In the genomic region with DNA sequence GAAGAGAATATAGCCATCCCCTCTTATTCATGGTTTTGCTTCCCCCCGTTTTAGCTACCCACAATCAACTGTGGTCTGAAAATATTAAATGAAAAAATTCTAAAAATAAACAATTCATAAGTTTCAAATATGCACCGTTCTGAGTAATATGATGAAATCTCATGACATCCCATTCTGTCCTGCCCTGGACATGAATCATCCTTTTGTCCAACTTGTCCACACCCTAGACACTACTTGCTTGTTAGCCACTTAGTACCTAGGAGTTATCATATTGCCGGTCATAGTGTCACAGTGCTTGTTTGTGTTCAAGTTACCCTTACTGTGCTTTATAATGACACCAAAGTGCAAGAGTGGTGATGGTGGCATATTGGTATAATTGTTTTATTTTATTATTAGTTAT, we compare ENCODE assay signal across 27 cellular contexts.
DNase-seq lines count a peak whose midpoint lies in the region; ATAC-seq and TF ChIP-seq lines count a peak whose summit lies in the region.
"Had no signal": no experiment of that assay in that cellular context is flagged by ENCODE, and none has a peak within 500 bp of the region (broad histone marks: within the 10 kb centered on the region; RNA-seq: fewer than 3 reads in every experiment).

No MANE protein-coding gene starts in this region.

- H3K4me2 ChIP-seq in PC-9, result no peak overlapping the region
- H3K4me2 ChIP-seq: neural progenitor cell had no signal

- no peaks in the 10 kb centered on the region for H3K4me1 ChIP-seq in PC-9 (replicated peaks; ENCODE audit: insufficient read depth)
- H3K4me1 ChIP-seq: esophagus muscularis mucosa, lower lobe of right lung, neural progenitor cell, SJSA1, tibial nerve had no signal

- no peaks in the 10 kb centered on the region for H3K27me3 ChIP-seq in PC-9 (ENCODE audit: insufficient read depth, low read depth)
- H3K27me3 ChIP-seq: esophagus muscularis mucosa, neural progenitor cell, SJSA1, tibial nerve had no signal

- H3K4me3 ChIP-seq in epithelial cell of esophagus (ENCODE audit: low read length) (no peak overlapping the region), PC-9 (no peak overlapping the region)
- H3K4me3 ChIP-seq: esophagus muscularis mucosa, lower lobe of right lung, neural progenitor cell, SJSA1, tibial nerve had no signal

- no peaks in the 10 kb centered on the region for H3F3A ChIP-seq in PC-9 (ENCODE audit: insufficient read depth, low read depth)

- no peaks in the 10 kb centered on the region for H3K9me3 Mint-ChIP-seq in stimulated activated effector memory CD8-positive, alpha-beta T cell treated with anti-CD3 and anti-CD28 coated beads, Interleukin-12 subunit alpha, Interleukin-12 subunit beta, amount 100 ng/mL, for 72 hours
- H3K9me3 Mint-ChIP-seq: activated naive CD8-positive, alpha-beta T cell treated with anti-CD3 and anti-CD28 coated beads, Interleukin-2, amount 10 ng/mL, durations not matched to agents 7 days and 5 days had no signal

- no peaks in the 10 kb centered on the region for H3K9me3 ChIP-seq in PC-9 (ENCODE audit: insufficient read depth, low read depth)
- H3K9me3 ChIP-seq: esophagus muscularis mucosa, lower lobe of right lung, SJSA1 had no signal

- no peaks in the 10 kb centered on the region for H4K20me1 ChIP-seq in PC-9 (ENCODE audit: insufficient read depth)

- intact Hi-C loops in PC-9 (cut with micrococcal nuclease; ENCODE audit: unreplicated experiment), result no loop called here

- no TSS peak for BruUV-seq in PC-9 (replicated peaks; lab: Mats Ljungman, UMichigan)

- no peaks in the 10 kb centered on the region for H3K36me3 Mint-ChIP-seq in stimulated activated effector memory CD8-positive, alpha-beta T cell treated with anti-CD3 and anti-CD28 coated beads, Interleukin-12 subunit alpha, Interleukin-12 subunit beta, amount 100 ng/mL, for 72 hours
- H3K36me3 Mint-ChIP-seq: activated naive CD8-positive, alpha-beta T cell treated with anti-CD3 and anti-CD28 coated beads, Interleukin-2, amount 10 ng/mL, durations not matched to agents 7 days and 5 days; neural progenitor cell had no signal

- CTCF ChIA-PET in RWPE1 (lab: Yijun Ruan, JAX), result interaction anchor here (0.5 kb wide), 1 partner anchor 18 kb away, joined by 4 read pairs; no protein-coding TSS in a partner anchor
- CTCF ChIA-PET in PC-9 (lab: Charles Lee), result no interaction called here

- POLR2A ChIA-PET in RWPE1 (lab: Yijun Ruan, JAX; ENCODE audit: low non-redundant PET) (no interaction called here), PC-9 (lab: Charles Lee; ENCODE audit: unreplicated experiment) (no interaction called here)

- no peaks in the 10 kb centered on the region for H3K9me2 ChIP-seq in PC-9 (ENCODE audit: insufficient read depth)

- DNase-seq in HT1080 (ENCODE audit: low read depth), result peak; percentile 41
- peak; percentile 8 for DNase-seq in RWPE1 (ENCODE audit: low spot score)
- peak; percentile 46 for DNase-seq in epithelial cell of esophagus (ENCODE audit: low read depth)
- DNase-seq in stromal cell of bone marrow (ENCODE audit: low read depth), result peak; percentile 27
- DNase-seq in PC-9, result no peak
- DNase-seq in stimulated activated effector memory CD8-positive, alpha-beta T cell treated with anti-CD3 and anti-CD28 coated beads, Interleukin-12 subunit alpha, Interleukin-12 subunit beta, amount 100 ng/mL, for 72 hours (ENCODE audit: low spot score in 2 of 2), result no peak
- DNase-seq in stimulated activated naive CD4-positive, alpha-beta T cell treated with Interleukin-2 at 50 U/mL for 16 hours (lab: John Stamatoyannopoulos, UW), result no peak
- DNase-seq: activated CD4-positive, alpha-beta T cell treated with anti-CD3 and anti-CD28 coated beads for 1 hour; activated CD8-positive, alpha-beta T cell treated with anti-CD3 and anti-CD28 coated beads, Interleukin-2, amount 10 ng/mL, durations not matched to agents 7 days and 5 days; activated effector memory CD4-positive, alpha-beta T cell treated with Interleukin-2 at 50 U/mL for 16 hours; activated naive CD8-positive, alpha-beta T cell treated with anti-CD3 and anti-CD28 coated beads, Interleukin-2, amount 10 ng/mL, durations not matched to agents 7 days and 5 days; activated T-cell treated with anti-CD3 and anti-CD28 coated beads for 4 hours; DMS79 treated with DMSO at 0.1 percent for 48 hours; effector memory CD4-positive, alpha-beta T cell; H9; kidney; lower lobe of right lung; MM.1S; NCI-H1417; NCI-H2081; posterior cingulate gyrus had no signal

- ATAC-seq in stimulated activated effector memory CD8-positive, alpha-beta T cell treated with anti-CD3 and anti-CD28 coated beads, Interleukin-12 subunit alpha, Interleukin-12 subunit beta, amount 100 ng/mL, for 72 hours, result no peak
- ATAC-seq: activated CD8-positive, alpha-beta T cell treated with anti-CD3 and anti-CD28 coated beads, Interleukin-2, amount 10 ng/mL, durations not matched to agents 7 days and 5 days; lower lobe of right lung; sciatic nerve had no signal

- no peak overlapping the region for H2AFZ ChIP-seq in PC-9
- H2AFZ ChIP-seq: neural progenitor cell had no signal

- H3K27ac ChIP-seq in RWPE1, result no peak overlapping the region
- no peak overlapping the region for H3K27ac ChIP-seq in PC-9
- H3K27ac ChIP-seq: esophagus muscularis mucosa, lower lobe of right lung, neural progenitor cell, SJSA1, tibial nerve had no signal

- no peaks in the 10 kb centered on the region for H3K4me1 Mint-ChIP-seq in stimulated activated effector memory CD8-positive, alpha-beta T cell treated with anti-CD3 and anti-CD28 coated beads, Interleukin-12 subunit alpha, Interleukin-12 subunit beta, amount 100 ng/mL, for 72 hours
- H3K4me1 Mint-ChIP-seq: activated naive CD8-positive, alpha-beta T cell treated with anti-CD3 and anti-CD28 coated beads, Interleukin-2, amount 10 ng/mL, durations not matched to agents 7 days and 5 days; neural progenitor cell had no signal

- TF ChIP-seq CTCF in RWPE1 (conservative IDR thresholded peaks at IDR 0.05; ENCODE audit: low read depth) (no peak), epithelial cell of esophagus (IDR thresholded peaks at IDR 0.05; ENCODE audit: insufficient read depth, low read depth, low read length, missing control alignments) (no peak), PC-9 (conservative IDR thresholded peaks at IDR 0.05) (no peak)

- no peaks in the 10 kb centered on the region for H3K36me3 ChIP-seq in PC-9 (ENCODE audit: low read depth)
- H3K36me3 ChIP-seq: esophagus muscularis mucosa, lower lobe of right lung, neural progenitor cell, SJSA1, tibial nerve had no signal

- no peaks in the 10 kb centered on the region for H3K79me2 ChIP-seq in PC-9 (ENCODE audit: low read depth)

- no peak overlapping the region for H3K4me3 Mint-ChIP-seq in stimulated activated effector memory CD8-positive, alpha-beta T cell treated with anti-CD3 and anti-CD28 coated beads, Interleukin-12 subunit alpha, Interleukin-12 subunit beta, amount 100 ng/mL, for 72 hours
- H3K4me3 Mint-ChIP-seq: activated CD8-positive, alpha-beta T cell treated with anti-CD3 and anti-CD28 coated beads, Interleukin-2, amount 10 ng/mL, durations not matched to agents 7 days and 5 days; activated naive CD8-positive, alpha-beta T cell treated with anti-CD3 and anti-CD28 coated beads, Interleukin-2, amount 10 ng/mL, durations not matched to agents 7 days and 5 days; H9; neural progenitor cell; stimulated activated naive CD8-positive, alpha-beta T cell treated with anti-CD3 and anti-CD28 coated beads, Interleukin-15, Interleukin-2, amounts not matched to agents 100 ng/mL and 50 ng/mL, for 24 hours had no signal

- no peak overlapping the region for H3K27ac Mint-ChIP-seq in stimulated activated effector memory CD8-positive, alpha-beta T cell treated with anti-CD3 and anti-CD28 coated beads, Interleukin-12 subunit alpha, Interleukin-12 subunit beta, amount 100 ng/mL, for 72 hours
- H3K27ac Mint-ChIP-seq: activated CD8-positive, alpha-beta T cell treated with anti-CD3 and anti-CD28 coated beads, Interleukin-2, amount 10 ng/mL, durations not matched to agents 7 days and 5 days; activated naive CD8-positive, alpha-beta T cell treated with anti-CD3 and anti-CD28 coated beads, Interleukin-2, amount 10 ng/mL, durations not matched to agents 7 days and 5 days; neural progenitor cell; stimulated activated naive CD8-positive, alpha-beta T cell treated with anti-CD3 and anti-CD28 coated beads, Interleukin-15, Interleukin-2, amounts not matched to agents 100 ng/mL and 50 ng/mL, for 24 hours had no signal

Comparison
In these comparisons a context has a peak if more than half of its experiments do, and no peak if none do; other contexts are left out.
1. DNase-seq: peak in HT1080 (single experiment), RWPE1 (single experiment), epithelial cell of esophagus (single experiment) and stromal cell of bone marrow (single experiment); none in PC-9 (0 of 2), stimulated activated effector memory CD8-positive, alpha-beta T cell treated with anti-CD3 and anti-CD28 coated beads, Interleukin-12 subunit alpha, Interleukin-12 subunit beta, amount 100 ng/mL, for 72 hours (0 of 2) and stimulated activated naive CD4-positive, alpha-beta T cell treated with Interleukin-2 at 50 U/mL for 16 hours (single experiment).